11 cellular contexts compared by ENCODE assay signal in the genomic region with DNA sequence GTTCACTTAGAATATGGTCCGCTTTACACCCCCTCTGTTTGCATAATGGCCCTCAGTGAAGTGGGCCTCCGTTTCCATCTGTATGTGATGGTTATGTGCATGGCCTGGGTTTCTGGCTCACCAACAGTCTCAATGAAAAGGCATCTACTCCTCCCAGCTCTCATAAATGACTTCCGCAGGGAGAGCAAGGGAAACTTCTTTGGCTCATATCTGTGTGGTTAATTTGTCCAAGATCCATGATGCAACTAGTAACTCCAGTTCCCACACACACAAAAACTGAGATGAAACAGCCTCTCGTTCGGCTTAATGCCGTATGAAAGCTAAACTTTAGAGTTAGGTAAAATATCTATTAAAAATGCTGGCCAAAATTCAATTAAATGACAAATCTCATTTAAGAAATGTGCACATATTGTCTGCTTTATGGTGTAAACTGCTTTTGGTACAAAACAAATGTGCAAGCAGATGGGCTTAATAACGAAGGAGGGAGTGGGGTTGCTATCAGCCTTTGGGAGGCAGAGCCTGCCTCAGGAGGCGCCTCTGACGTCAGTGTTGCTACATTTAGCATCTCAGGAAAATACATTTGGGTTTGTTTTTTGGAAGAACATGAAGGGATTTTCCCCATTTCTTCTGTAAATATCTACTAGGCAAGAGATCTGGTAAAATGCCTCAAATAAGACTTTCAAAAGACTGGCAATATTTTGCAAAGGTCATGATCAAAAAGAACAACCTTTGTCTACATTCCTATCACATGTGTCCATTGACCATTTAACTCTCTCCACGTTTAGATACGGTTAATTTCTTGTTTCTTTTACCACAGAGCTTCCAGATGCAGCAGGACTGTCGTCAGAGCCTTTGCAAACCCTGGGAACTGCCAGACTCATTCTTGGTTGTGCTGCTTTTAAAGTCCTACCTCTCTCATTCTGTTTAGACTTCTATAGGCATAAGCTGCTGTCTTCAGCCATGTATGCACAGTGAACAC.
DNase-seq lines count a peak whose midpoint lies in the region; ATAC-seq and TF ChIP-seq lines count a peak whose summit lies in the region.
"Had no signal": no experiment of that assay in that cellular context is flagged by ENCODE, and none has a peak within 500 bp of the region (broad histone marks: within the 10 kb centered on the region; RNA-seq: fewer than 3 reads in every experiment).

No MANE protein-coding gene starts in this region.

- H3K4me3 ChIP-seq in HEK293 (ENCODE audit: low read depth, low read length) (no peak overlapping the region), WERI-Rb-1 (ENCODE audit: low read depth, low read length) (no peak overlapping the region)
- H3K4me3 ChIP-seq: SJSA1 had no signal

- H3K36me3 ChIP-seq in HEK293 (ENCODE audit: control insufficient read depth in 2 of 2, insufficient read depth in 1 of 2, low read length in 2 of 2), result no peaks in the 10 kb centered on the region
- no peaks in the 10 kb centered on the region for H3K36me3 ChIP-seq in WERI-Rb-1
- H3K36me3 ChIP-seq: SJSA1 had no signal

- in situ Hi-C loops in KBM-7 (cut with MboI; ENCODE audit: low pct_unique_long_range_greater_than_20kb, low sequenced_read_pairs), result no loop called here

- H3K27me3 ChIP-seq in WERI-Rb-1 (ENCODE audit: insufficient read depth, low read depth, severe bottlenecking), result no peaks in the 10 kb centered on the region
- H3K27me3 ChIP-seq: SJSA1 had no signal

- peaks cover 16% of the 10 kb centered on the region for H3K4me1 ChIP-seq in HEK293 (ENCODE audit: control insufficient read depth, insufficient read depth, low read length)

- no peak for ATAC-seq in HG02678 (IDR thresholded peaks at IDR 0.05; ENCODE audit: unreplicated experiment)

- H3K27ac ChIP-seq in HEK293 (ENCODE audit: extremely low read depth, low read depth, low read length) (no peak overlapping the region), WERI-Rb-1 (no peak overlapping the region)
- H3K27ac ChIP-seq: SJSA1 had no signal

- POLR2A ChIA-PET in HEK293 (lab: Yijun Ruan, JAX), result interaction anchor here (1.3 kb wide), 1 partner anchor 22 kb away, joined by 3 read pairs; no protein-coding TSS in a partner anchor

- H3K9me3 ChIP-seq in HEK293 (ENCODE audit: control insufficient read depth, insufficient read depth, low read depth, low read length) (no peaks in the 10 kb centered on the region), WERI-Rb-1 (ENCODE audit: severe bottlenecking) (no peaks in the 10 kb centered on the region)
- H3K9me3 ChIP-seq: SJSA1 had no signal

- DNase-seq in brain pericyte (ENCODE audit: low read depth, low spot score) (peak; percentile 55), kidney tubule cell (ENCODE audit: low spot score) (peak; percentile 77), stromal cell of bone marrow (ENCODE audit: low read depth) (peak; percentile 96), WERI-Rb-1 (no peak), KBM-7 (no peak)
- no peak for DNase-seq in activated effector memory CD4-positive, alpha-beta T cell treated with Interleukin-2 at 50 U/mL for 16 hours
- DNase-seq: cortex of kidney; stimulated activated CD4-positive, alpha-beta T cell treated with anti-CD3 and anti-CD28 coated beads, Interleukin-15, amount 100 ng/mL, for 24 hours had no signal

- TF ChIP-seq CTCF in HEK293 (tag by site-specific recombination; IDR thresholded peaks at IDR 0.05) (no peak), WERI-Rb-1 (IDR thresholded peaks at IDR 0.05; ENCODE audit: low read depth, low read length) (no peak)

- CTCF ChIA-PET in HEK293 (lab: Yijun Ruan, JAX), result interaction anchor here (0.6 to 1.8 kb wide), 4 partner anchors 27 to 552 kb away, joined by 3 to 6 read pairs (median 3); no protein-coding TSS in a partner anchor

TF ChIP-seq in HEK293, 187 proteins besides CTCF, POLR2A, EP300 and RAD21:
- TF ChIP-seq SP7 (tag by site-specific recombination; IDR thresholded peaks at IDR 0.05), result no peak
- 0 out of 2 replicates have a peak, but pooled peaks have one; percentile 33 for TF ChIP-seq ZNF664 (tag by site-specific recombination; IDR thresholded peaks at IDR 0.05)
- no peak for TF ChIP-seq ZBTB20 (tag by site-specific recombination; IDR thresholded peaks at IDR 0.05)
- TF ChIP-seq ZNF223 (tag by site-specific recombination; IDR thresholded peaks at IDR 0.05), result no peak

Comparison
In these comparisons a context has a peak if more than half of its experiments do, and no peak if none do; other contexts are left out.
1. DNase-seq: peak in brain pericyte (single experiment), kidney tubule cell (single experiment) and stromal cell of bone marrow (single experiment); none in WERI-Rb-1 (single experiment), activated effector memory CD4-positive, alpha-beta T cell treated with Interleukin-2 at 50 U/mL for 16 hours (single experiment) and KBM-7 (single experiment).